In genomic region chr16:68368602-68368944, GRCh38 we compare ENCODE assay signal across 15 cellular contexts. TPM values are rescaled to one million over a fixed set of nuclear protein-coding genes. Genes with fewer than 3 reads are reported as not detected.
A peak's percentile ranks its signal among the peaks of the same experiment; 100 is the strongest.
DNase-seq lines count a peak whose midpoint lies in the region; ATAC-seq lines count a peak whose summit lies in the region.
"Had no signal": no experiment of that assay in that cellular context is flagged by ENCODE, and none has a peak within 500 bp of the region (broad histone marks: within the 10 kb centered on the region; RNA-seq: fewer than 3 reads in every experiment).

No MANE protein-coding gene starts in this region.

- ATAC-seq in HG02798 (IDR thresholded peaks at IDR 0.05; ENCODE audit: poor library complexity, unreplicated experiment) (peak; percentile 35), right cardiac atrium (no peak)
- ATAC-seq in stimulated activated naive CD8-positive, alpha-beta T cell treated with anti-CD3 and anti-CD28 coated beads, Interleukin-15, amount 100 ng/mL, for 72 hours = peak; percentile 57
- ATAC-seq: gastroesophageal sphincter had no signal

- WGBS in right cardiac atrium = 81% methylated on average over 8 of the region's 8 CpGs

- no peaks in the 10 kb centered on the region for H3K27me3 ChIP-seq in right cardiac atrium (ENCODE audit: control insufficient read depth, insufficient read depth)

- H3K27ac Mint-ChIP-seq in activated naive CD4-positive, alpha-beta T cell treated with anti-CD3 and anti-CD28 coated beads, Interleukin-2, amount 10 ng/mL, durations not matched to agents 7 days and 5 days = no peak overlapping the region
- no peak overlapping the region for H3K27ac Mint-ChIP-seq in activated naive CD8-positive, alpha-beta T cell treated with anti-CD3 and anti-CD28 coated beads for 36 hours
- peak overlapping the region; percentile 8 to 79 for H3K27ac Mint-ChIP-seq in stimulated activated naive CD8-positive, alpha-beta T cell treated with anti-CD3 and anti-CD28 coated beads, Interleukin-15, amount 100 ng/mL, for 72 hours

- H3K9me3 ChIP-seq in right cardiac atrium (ENCODE audit: control insufficient read depth, low read length) = no peaks in the 10 kb centered on the region
- H3K9me3 ChIP-seq: gastroesophageal sphincter, neutrophil had no signal

- no peak for DNase-seq in activated naive CD4-positive, alpha-beta T cell treated with anti-CD3 and anti-CD28 coated beads, Interleukin-2, amount 10 ng/mL, durations not matched to agents 7 days and 5 days
- DNase-seq in activated naive CD4-positive, alpha-beta T cell treated with anti-CD3 and anti-CD28 coated beads, Interleukin-2, amount 50 U/mL, for 16 hours = no peak
- peak; percentile 56 for DNase-seq in activated naive CD8-positive, alpha-beta T cell treated with anti-CD3 and anti-CD28 coated beads for 36 hours
- peak in 1 of 2 donors; percentile 60 for DNase-seq in stimulated activated naive CD8-positive, alpha-beta T cell treated with anti-CD3 and anti-CD28 coated beads, Interleukin-15, amount 100 ng/mL, for 72 hours
- DNase-seq in DMS114 treated with DMSO at 0.1 percent for 48 hours (lab: John Stamatoyannopoulos, UW; ENCODE audit: unreplicated experiment) (no peak), NCI-H510A (lab: John Stamatoyannopoulos, UW) (no peak), right cardiac atrium (no peak)
- DNase-seq: effector memory CD4-positive, alpha-beta T cell; GM23248; NCI-H146; NCI-H774 had no signal

- peaks cover 58% of the 10 kb centered on the region for H3K4me1 Mint-ChIP-seq in activated naive CD4-positive, alpha-beta T cell treated with anti-CD3 and anti-CD28 coated beads, Interleukin-2, amount 10 ng/mL, durations not matched to agents 7 days and 5 days
- peaks cover 35% of the 10 kb centered on the region for H3K4me1 Mint-ChIP-seq in activated naive CD8-positive, alpha-beta T cell treated with anti-CD3 and anti-CD28 coated beads for 36 hours
- peaks cover 70% of the 10 kb centered on the region for H3K4me1 Mint-ChIP-seq in stimulated activated naive CD8-positive, alpha-beta T cell treated with anti-CD3 and anti-CD28 coated beads, Interleukin-15, amount 100 ng/mL, for 72 hours

- H3K4me3 ChIP-seq in right cardiac atrium (ENCODE audit: low read length) = no peak overlapping the region
- H3K4me3 ChIP-seq: gastroesophageal sphincter, GM23248, smooth muscle cell had no signal

- intact Hi-C loops in right cardiac atrium (cut with DNase I) = no loop called here

- CTCF ChIA-PET in activated naive CD4-positive, alpha-beta T cell treated with anti-CD3 and anti-CD28 coated beads, Interleukin-2, amount 10 ng/mL, durations not matched to agents 7 days and 5 days (lab: Charles Lee) = interaction anchor here (0.6 to 2.8 kb wide), 5 partner anchors 12 to 684 kb away, joined by 3 to 15 read pairs (median 8); no protein-coding TSS in a partner anchor

- no peak overlapping the region for H3K27ac ChIP-seq in right cardiac atrium (ENCODE audit: low read length)
- H3K27ac ChIP-seq: gastroesophageal sphincter, GM23248, neutrophil had no signal

- no peaks in the 10 kb centered on the region for H3K36me3 Mint-ChIP-seq in activated naive CD4-positive, alpha-beta T cell treated with anti-CD3 and anti-CD28 coated beads, Interleukin-2, amount 10 ng/mL, durations not matched to agents 7 days and 5 days
- no peaks in the 10 kb centered on the region for H3K36me3 Mint-ChIP-seq in activated naive CD8-positive, alpha-beta T cell treated with anti-CD3 and anti-CD28 coated beads for 36 hours

- no peaks in the 10 kb centered on the region for H3K4me1 ChIP-seq in right cardiac atrium (ENCODE audit: control insufficient read depth, insufficient read depth, low read length)
- H3K4me1 ChIP-seq: gastroesophageal sphincter had no signal

- H3K27me3 Mint-ChIP-seq in activated naive CD4-positive, alpha-beta T cell treated with anti-CD3 and anti-CD28 coated beads, Interleukin-2, amount 10 ng/mL, durations not matched to agents 7 days and 5 days = peaks cover 100% of the 10 kb centered on the region
- H3K27me3 Mint-ChIP-seq in activated naive CD8-positive, alpha-beta T cell treated with anti-CD3 and anti-CD28 coated beads for 36 hours = peaks cover 41% of the 10 kb centered on the region
- H3K27me3 Mint-ChIP-seq in stimulated activated naive CD8-positive, alpha-beta T cell treated with anti-CD3 and anti-CD28 coated beads, Interleukin-15, amount 100 ng/mL, for 72 hours = peaks cover 74% of the 10 kb centered on the region

- H3K4me3 Mint-ChIP-seq in activated naive CD4-positive, alpha-beta T cell treated with anti-CD3 and anti-CD28 coated beads, Interleukin-2, amount 10 ng/mL, durations not matched to agents 7 days and 5 days = peak overlapping the region; percentile 51
- peak overlapping the region; percentile 5 for H3K4me3 Mint-ChIP-seq in activated naive CD8-positive, alpha-beta T cell treated with anti-CD3 and anti-CD28 coated beads for 36 hours
- peak overlapping the region; percentile 57 to 74 for H3K4me3 Mint-ChIP-seq in stimulated activated naive CD8-positive, alpha-beta T cell treated with anti-CD3 and anti-CD28 coated beads, Interleukin-15, amount 100 ng/mL, for 72 hours

- H3K9me3 Mint-ChIP-seq in activated naive CD4-positive, alpha-beta T cell treated with anti-CD3 and anti-CD28 coated beads, Interleukin-2, amount 10 ng/mL, durations not matched to agents 7 days and 5 days = no peaks in the 10 kb centered on the region
- H3K9me3 Mint-ChIP-seq in activated naive CD8-positive, alpha-beta T cell treated with anti-CD3 and anti-CD28 coated beads for 36 hours = no peaks in the 10 kb centered on the region
- H3K9me3 Mint-ChIP-seq in stimulated activated naive CD8-positive, alpha-beta T cell treated with anti-CD3 and anti-CD28 coated beads, Interleukin-15, amount 100 ng/mL, for 72 hours = no peaks in the 10 kb centered on the region

RNA-seq across cellular contexts. Expression of gene PRMT7, which starts 57.8 kb away (rescaled TPM):
- total RNA-seq in activated naive CD8-positive, alpha-beta T cell treated with anti-CD3 and anti-CD28 coated beads for 36 hours = 10 to 100 TPM; 68.9 to 72.0 TPM
- 10 to 100 TPM; 20.8 to 34.7 (median 32.2) TPM for total RNA-seq in right cardiac atrium
- 34.5 TPM for polyA plus RNA-seq in right cardiac atrium

RNA-seq across cellular contexts. Expression of gene SLC7A6OS, which starts 57.8 kb away (rescaled TPM):
- 10 to 100 TPM; 23.0 to 23.3 TPM for total RNA-seq in activated naive CD8-positive, alpha-beta T cell treated with anti-CD3 and anti-CD28 coated beads for 36 hours
- total RNA-seq in right cardiac atrium = 10 to 100 TPM; 10.9 to 13.4 (median 11.9) TPM
- polyA plus RNA-seq in right cardiac atrium = 7.9 TPM

Comparison
In these comparisons a context has a peak if more than half of its experiments do, and no peak if none do; other contexts are left out.
1. H3K27ac Mint-ChIP-seq: peak in stimulated activated naive CD8-positive, alpha-beta T cell treated with anti-CD3 and anti-CD28 coated beads, Interleukin-15, amount 100 ng/mL, for 72 hours (2 of 2); none in activated naive CD4-positive, alpha-beta T cell treated with anti-CD3 and anti-CD28 coated beads, Interleukin-2, amount 10 ng/mL, durations not matched to agents 7 days and 5 days (single experiment) and activated naive CD8-positive, alpha-beta T cell treated with anti-CD3 and anti-CD28 coated beads for 36 hours (single experiment).
2. H3K4me3 Mint-ChIP-seq: peak in every context shown above with its lines; median percentile 66 in stimulated activated naive CD8-positive, alpha-beta T cell treated with anti-CD3 and anti-CD28 coated beads, Interleukin-15, amount 100 ng/mL, for 72 hours; 51 in activated naive CD4-positive, alpha-beta T cell treated with anti-CD3 and anti-CD28 coated beads, Interleukin-2, amount 10 ng/mL, durations not matched to agents 7 days and 5 days; 5 in activated naive CD8-positive, alpha-beta T cell treated with anti-CD3 and anti-CD28 coated beads for 36 hours.
3. ATAC-seq: peak in HG02798 (single experiment) and stimulated activated naive CD8-positive, alpha-beta T cell treated with anti-CD3 and anti-CD28 coated beads, Interleukin-15, amount 100 ng/mL, for 72 hours (single experiment); none in right cardiac atrium (0 of 2).